Comparison of ENCODE assay signal across 9 cellular contexts in genomic region chr7:88357794-88358533, GRCh38. TPM values are rescaled to one million over a fixed set of nuclear protein-coding genes. Genes with fewer than 3 reads are reported as not detected.
A peak's percentile ranks its signal among the peaks of the same experiment; 100 is the strongest.
DNase-seq lines count a peak whose midpoint lies in the region; ATAC-seq, FAIRE-seq and TF ChIP-seq lines count a peak whose summit lies in the region.
"Had no signal": no experiment of that assay in that cellular context is flagged by ENCODE, and none has a peak within 500 bp of the region (broad histone marks: within the 10 kb centered on the region; RNA-seq: fewer than 3 reads in every experiment).

No MANE protein-coding gene starts in this region.

- no peaks in the 10 kb centered on the region for H3K36me3 Mint-ChIP-seq in T-helper 17 cell (ENCODE audit: low read depth)

- no peak overlapping the region for H3K4me2 ChIP-seq in trophoblast cell (ENCODE audit: low read length)

- no peak overlapping the region for H3K9ac ChIP-seq in trophoblast cell (ENCODE audit: low read length)

- peaks cover 19% of the 10 kb centered on the region for H3K27me3 Mint-ChIP-seq in T-helper 17 cell

- H4K8ac ChIP-seq in trophoblast cell (ENCODE audit: low read depth, low read length) = no peak overlapping the region

- H3K9me3 ChIP-seq in trophoblast cell (ENCODE audit: insufficient read depth, low read depth, low read length) = no peaks in the 10 kb centered on the region
- no peaks in the 10 kb centered on the region for H3K9me3 ChIP-seq in T-helper 17 cell (ENCODE audit: control insufficient read depth, low read length, poor library complexity, severe bottlenecking)

- WGBS in trophoblast cell (ENCODE audit: extremely low coverage, insufficient coverage, insufficient read length) = no CpG with 5 or more reads among the region's 4 CpGs

- H3K23ac ChIP-seq in trophoblast cell (ENCODE audit: low read length) = no peak overlapping the region

- H3K36me3 ChIP-seq in bronchial epithelial cell (ENCODE audit: control insufficient read depth, insufficient read depth, low read length) = no peaks in the 10 kb centered on the region
- no peaks in the 10 kb centered on the region for H3K36me3 ChIP-seq in trophoblast cell (ENCODE audit: control insufficient read depth in 1 of 2, insufficient read depth in 2 of 2, low read length in 2 of 2)

- FAIRE-seq in bronchial epithelial cell (lab: Jason Lieb, UNC) = no peak
- FAIRE-seq: endometrium had no signal

- no peaks in the 10 kb centered on the region for H3K4me1 Mint-ChIP-seq in T-helper 17 cell

- H3K79me1 ChIP-seq in trophoblast cell (ENCODE audit: low read length) = no peaks in the 10 kb centered on the region

- no peak overlapping the region for H4K91ac ChIP-seq in trophoblast cell (ENCODE audit: low read depth, low read length)

- no peaks in the 10 kb centered on the region for H3K4me1 ChIP-seq in trophoblast cell (ENCODE audit: control insufficient read depth in 1 of 2, insufficient read depth in 2 of 2, low read length in 2 of 2)

- H2AK5ac ChIP-seq in trophoblast cell (ENCODE audit: low read length) = no peak overlapping the region

- no peaks in the 10 kb centered on the region for H3K79me2 ChIP-seq in trophoblast cell (ENCODE audit: control insufficient read depth, insufficient read depth, low read length, poor library complexity)

- no peak overlapping the region for H2BK12ac ChIP-seq in trophoblast cell (ENCODE audit: low read length)

- H3K27me3 ChIP-seq in bronchial epithelial cell (ENCODE audit: control insufficient read depth, insufficient read depth, low read length) (no peaks in the 10 kb centered on the region), trophoblast cell (ENCODE audit: insufficient read depth, low read length) (no peaks in the 10 kb centered on the region)

- no peak overlapping the region for H3K18ac ChIP-seq in trophoblast cell (ENCODE audit: low read length)

- peak; percentile 66 for TF ChIP-seq CTCF in bronchial epithelial cell (IDR thresholded peaks at IDR 0.05; ENCODE audit: insufficient read depth, low read length, severe bottlenecking)

- DNase-seq in DMS53 (lab: John Stamatoyannopoulos, UW) (peak; percentile 81), Kasumi-1 (lab: John Stamatoyannopoulos, UW) (peak; percentile 44 to 72), bronchial epithelial cell (ENCODE audit: low read depth) (peak; percentile 46), trophoblast cell (peak; percentile 7 to 51), posterior cingulate gyrus (no peak), T-helper 17 cell (no peak)
- no peak for DNase-seq in activated naive CD4-positive, alpha-beta T cell treated with anti-CD3 and anti-CD28 coated beads, Interleukin-2, amount 50 U/mL, for 16 hours

- no peak overlapping the region for H2BK5ac ChIP-seq in trophoblast cell (ENCODE audit: low read depth, low read length, poor library complexity)

- H3K4me3 ChIP-seq in bronchial epithelial cell (ENCODE audit: low read depth, low read length) = no peak overlapping the region
- H3K4me3 ChIP-seq in trophoblast cell (ENCODE audit: low read depth, low read length) = no peak overlapping the region

- H2AFZ ChIP-seq in trophoblast cell (ENCODE audit: insufficient read depth, low read length, poor library complexity) = no peak overlapping the region

- H3K14ac ChIP-seq in trophoblast cell (ENCODE audit: low read length) = no peak overlapping the region

- no peak overlapping the region for H4K12ac ChIP-seq in trophoblast cell (ENCODE audit: low read depth, low read length)

- no peak overlapping the region for H3K4ac ChIP-seq in trophoblast cell (ENCODE audit: low read depth, low read length)

- H3K27ac ChIP-seq in trophoblast cell (ENCODE audit: low read depth, low read length) = no peak overlapping the region

- peak; percentile 75 for ATAC-seq in GM21515 (IDR thresholded peaks at IDR 0.05; ENCODE audit: unreplicated experiment)
- ATAC-seq in T-helper 17 cell = no peak

- H3K27ac Mint-ChIP-seq in T-helper 17 cell = no peak overlapping the region

- H3K4me3 Mint-ChIP-seq in T-helper 17 cell = no peak overlapping the region

- intact Hi-C loops in posterior cingulate gyrus (cut with DNase I) = loop anchor here (5.0 kb wide), 1 partner anchor 116 kb away; no protein-coding TSS in a partner anchor

- H2BK120ac ChIP-seq in trophoblast cell (ENCODE audit: insufficient read depth, low read length, poor library complexity) = no peak overlapping the region

RNA-seq across cellular contexts. Expression of gene STEAP4, which starts 51.3 kb away (rescaled TPM):
- total RNA-seq in bronchial epithelial cell (3.5 and 3.9 TPM in 2 replicates), T-helper 17 cell (under 1 TPM; 0.10 to 0.42 TPM)
- 0.01 TPM in 1 of 2 replicates, not detected in the other for polyA plus RNA-seq in trophoblast cell (2013)

Comparison
In these comparisons a context has a peak if more than half of its experiments do, and no peak if none do; other contexts are left out.
1. DNase-seq: peak in DMS53 (single experiment), Kasumi-1 (2 of 2), bronchial epithelial cell (single experiment) and trophoblast cell (2 of 2); none in activated naive CD4-positive, alpha-beta T cell treated with anti-CD3 and anti-CD28 coated beads, Interleukin-2, amount 50 U/mL, for 16 hours (single experiment), posterior cingulate gyrus (0 of 10) and T-helper 17 cell (0 of 3).